In genomic region chr11:71483689-71484088, GRCh38 we compare ENCODE assay signal across 1 cellular context.
A peak's percentile ranks its signal among the peaks of the same experiment; 100 is the strongest.
TF ChIP-seq lines count a peak whose summit lies in the region.

No MANE protein-coding gene starts in this region.

TF ChIP-seq in GM12878, 131 proteins besides CTCF, POLR2A, EP300 and RAD21:
- TF ChIP-seq, protein P1, sequence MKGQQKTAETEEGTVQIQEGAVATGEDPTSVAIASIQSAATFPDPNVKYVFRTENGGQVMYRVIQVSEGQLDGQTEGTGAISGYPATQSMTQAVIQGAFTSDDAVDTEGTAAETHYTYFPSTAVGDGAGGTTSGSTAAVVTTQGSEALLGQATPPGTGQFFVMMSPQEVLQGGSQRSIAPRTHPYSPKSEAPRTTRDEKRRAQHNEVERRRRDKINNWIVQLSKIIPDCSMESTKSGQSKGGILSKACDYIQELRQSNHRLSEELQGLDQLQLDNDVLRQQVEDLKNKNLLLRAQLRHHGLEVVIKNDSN (IDR thresholded peaks at IDR 0.05; ENCODE audit: borderline replicate concordance, extremely low read length, insufficient read depth, low read depth, low read length): peak; percentile 26
- no peak for TF ChIP-seq CBFB (IDR thresholded peaks at IDR 0.05; ENCODE audit: low read depth)
